In the genomic region with DNA sequence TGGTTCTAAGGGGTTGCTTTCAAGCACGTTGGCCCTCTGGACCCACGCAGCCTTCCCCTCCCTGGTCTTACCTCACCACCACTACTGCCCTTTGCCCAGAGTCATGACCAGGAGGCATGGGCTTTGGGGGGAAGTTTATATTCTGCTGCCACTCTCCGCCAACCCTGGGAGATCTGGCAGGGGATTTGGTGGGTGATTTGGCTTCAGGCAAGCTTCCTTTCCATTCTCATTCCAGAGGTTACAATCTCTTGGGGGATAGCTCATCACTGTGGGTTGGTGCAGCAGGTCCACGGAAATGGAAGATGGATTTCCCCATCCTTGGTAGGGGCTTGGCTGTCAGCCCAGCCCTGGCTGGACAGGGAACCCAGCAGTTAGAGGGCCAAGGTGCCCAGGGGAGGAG, we compare ENCODE assay signal across 1 cellular context.
TF ChIP-seq lines count a peak whose summit lies in the region.

No MANE protein-coding gene starts in this region.

TF ChIP-seq in HepG2, 621 proteins besides CTCF, POLR2A, EP300 and RAD21:
- TF ChIP-seq SALL1 (CRISPR knock-in tag; IDR thresholded peaks at IDR 0.05) (0 out of 2 replicates have a peak, but pooled peaks have one; percentile 41), ZBTB38 (CRISPR knock-in tag; IDR thresholded peaks at IDR 0.05) (peak; percentile 34; the same call in 1 of the 2 replicates), ZNF251 (CRISPR knock-in tag; IDR thresholded peaks at IDR 0.05) (no peak)
- TF ChIP-seq, protein P1, sequence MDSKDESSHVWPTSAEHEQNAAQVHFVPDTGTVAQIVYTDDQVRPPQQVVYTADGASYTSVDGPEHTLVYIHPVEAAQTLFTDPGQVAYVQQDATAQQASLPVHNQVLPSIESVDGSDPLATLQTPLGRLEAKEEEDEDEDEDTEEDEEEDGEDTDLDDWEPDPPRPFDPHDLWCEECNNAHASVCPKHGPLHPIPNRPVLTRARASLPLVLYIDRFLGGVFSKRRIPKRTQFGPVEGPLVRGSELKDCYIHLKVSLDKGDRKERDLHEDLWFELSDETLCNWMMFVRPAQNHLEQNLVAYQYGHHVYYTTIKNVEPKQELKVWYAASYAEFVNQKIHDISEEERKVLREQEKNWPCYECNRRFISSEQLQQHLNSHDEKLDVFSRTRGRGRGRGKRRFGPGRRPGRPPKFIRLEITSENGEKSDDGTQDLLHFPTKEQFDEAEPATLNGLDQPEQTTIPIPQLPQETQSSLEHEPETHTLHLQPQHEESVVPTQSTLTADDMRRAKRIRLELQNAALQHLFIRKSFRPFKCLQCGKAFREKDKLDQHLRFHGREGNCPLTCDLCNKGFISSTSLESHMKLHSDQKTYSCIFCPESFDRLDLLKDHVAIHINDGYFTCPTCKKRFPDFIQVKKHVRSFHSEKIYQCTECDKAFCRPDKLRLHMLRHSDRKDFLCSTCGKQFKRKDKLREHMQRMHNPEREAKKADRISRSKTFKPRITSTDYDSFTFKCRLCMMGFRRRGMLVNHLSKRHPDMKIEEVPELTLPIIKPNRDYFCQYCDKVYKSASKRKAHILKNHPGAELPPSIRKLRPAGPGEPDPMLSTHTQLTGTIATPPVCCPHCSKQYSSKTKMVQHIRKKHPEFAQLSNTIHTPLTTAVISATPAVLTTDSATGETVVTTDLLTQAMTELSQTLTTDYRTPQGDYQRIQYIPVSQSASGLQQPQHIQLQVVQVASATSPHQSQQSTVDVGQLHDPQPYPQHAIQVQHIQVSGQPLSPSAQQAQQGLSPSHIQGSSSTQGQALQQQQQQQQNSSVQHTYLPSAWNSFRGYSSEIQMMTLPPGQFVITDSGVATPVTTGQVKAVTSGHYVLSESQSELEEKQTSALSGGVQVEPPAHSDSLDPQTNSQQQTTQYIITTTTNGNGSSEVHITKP (CRISPR knock-in tag; IDR thresholded peaks at IDR 0.05; ENCODE audit: low read depth), result no peak
